In genomic region chr11:123405123-123405592, GRCh38 we compare ENCODE assay signal across 1 cellular context.
TF ChIP-seq lines count a peak whose summit lies in the region.

No MANE protein-coding gene starts in this region.

TF ChIP-seq in IMR-90, 13 proteins besides CTCF, POLR2A, EP300 and RAD21 (continued from another document):
- TF ChIP-seq, protein P1, sequence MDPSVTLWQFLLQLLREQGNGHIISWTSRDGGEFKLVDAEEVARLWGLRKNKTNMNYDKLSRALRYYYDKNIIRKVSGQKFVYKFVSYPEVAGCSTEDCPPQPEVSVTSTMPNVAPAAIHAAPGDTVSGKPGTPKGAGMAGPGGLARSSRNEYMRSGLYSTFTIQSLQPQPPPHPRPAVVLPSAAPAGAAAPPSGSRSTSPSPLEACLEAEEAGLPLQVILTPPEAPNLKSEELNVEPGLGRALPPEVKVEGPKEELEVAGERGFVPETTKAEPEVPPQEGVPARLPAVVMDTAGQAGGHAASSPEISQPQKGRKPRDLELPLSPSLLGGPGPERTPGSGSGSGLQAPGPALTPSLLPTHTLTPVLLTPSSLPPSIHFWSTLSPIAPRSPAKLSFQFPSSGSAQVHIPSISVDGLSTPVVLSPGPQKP (IDR thresholded peaks at IDR 0.05; ENCODE audit: borderline replicate concordance, low read depth, low read length): no peak
- TF ChIP-seq RCOR1 (IDR thresholded peaks at IDR 0.05; ENCODE audit: insufficient replicate concordance, low read length) (no peak), CEBPB (IDR thresholded peaks at IDR 0.05; ENCODE audit: low read depth, low read length) (0 out of 2 replicates have a peak, but pooled peaks have one; percentile 10)
